8 cellular contexts compared by ENCODE assay signal in the genomic region with DNA sequence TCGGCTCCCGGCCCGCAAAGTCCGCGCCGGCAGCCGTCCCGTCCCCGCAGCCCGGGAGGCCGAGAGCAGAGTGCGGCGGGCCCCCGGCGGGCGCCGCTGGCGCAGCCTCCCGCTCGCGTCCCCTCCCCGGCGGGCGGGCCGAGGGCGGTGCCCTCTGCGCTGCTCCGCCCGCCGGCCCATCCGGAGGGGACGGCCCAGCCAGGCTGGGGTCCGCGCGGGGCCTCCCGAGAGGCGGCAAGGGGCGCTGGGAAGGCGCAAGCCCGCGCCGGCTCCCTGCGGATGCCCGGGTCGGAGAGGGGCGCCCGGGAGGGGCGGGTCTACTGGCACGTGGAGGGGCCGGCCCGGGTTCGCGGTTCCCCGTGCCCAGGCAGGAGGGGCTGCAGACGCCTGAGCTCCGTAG. TPM values are rescaled to one million over a fixed set of nuclear protein-coding genes. Genes with fewer than 3 reads are reported as not detected.
A peak's percentile ranks its signal among the peaks of the same experiment; 100 is the strongest.
DNase-seq lines count a peak whose midpoint lies in the region; ATAC-seq, FAIRE-seq and TF ChIP-seq lines count a peak whose summit lies in the region.

A gene (minus strand): TSS at position 74 of the 400 bp plus-strand sequence. CDS start 126 bp downstream, outside the sequence.
A gene (plus strand): TSS at position 179 of the 400 bp plus-strand sequence. CDS start 1,783 bp downstream, outside the sequence.

- H4K20me1 ChIP-seq in astrocyte (ENCODE audit: insufficient read depth, low read length), result peaks cover 17% of the 10 kb centered on the region

- H3K4me3 ChIP-seq in CD4-positive, CD25-positive, alpha-beta regulatory T cell (ENCODE audit: low read depth, low read length), result peak within 1 kb of the TSS; percentile 57
- H3K4me3 ChIP-seq in SJCRH30 (peak within 1 kb of the TSS; percentile 76), astrocyte (ENCODE audit: insufficient read depth, low read depth, low read length) (peak within 1 kb of the TSS; percentile 82), iPS DF 6.9 (ENCODE audit: low read length) (peak within 1 kb of the TSS; percentile 68)

- peaks cover 33% of the 10 kb centered on the region for H3K4me1 ChIP-seq in CD4-positive, CD25-positive, alpha-beta regulatory T cell (ENCODE audit: control insufficient read depth, insufficient read depth, low read length, poor library complexity, severe bottlenecking)
- H3K4me1 ChIP-seq in SJCRH30 (no peaks in the 10 kb centered on the region; the same call in 1 of the 2 replicates), astrocyte (ENCODE audit: insufficient read depth, low read length) (peaks cover 10% of the 10 kb centered on the region), iPS DF 6.9 (ENCODE audit: control insufficient read depth, insufficient read depth, low read length) (peaks cover 7% of the 10 kb centered on the region; the same call in 1 of the 2 replicates)

- peak within 1 kb of the TSS; percentile 97 to 99 (median 98) for H3K4me3 Mint-ChIP-seq in CD4-positive, CD25-positive, alpha-beta regulatory T cell
- H3K4me3 Mint-ChIP-seq in astrocyte (ENCODE audit: unreplicated experiment), result peak within 1 kb of the TSS; percentile 97

- H3K9me3 ChIP-seq in CD4-positive, CD25-positive, alpha-beta regulatory T cell (ENCODE audit: control insufficient read depth in 2 of 2, low read length in 2 of 2), result no peaks in the 10 kb centered on the region
- H3K9me3 ChIP-seq in SJCRH30 (replicated peaks) (no peaks in the 10 kb centered on the region), astrocyte (ENCODE audit: insufficient read depth, low read depth, low read length) (no peaks in the 10 kb centered on the region), iPS DF 6.9 (ENCODE audit: control insufficient read depth, insufficient read depth, low read length) (no peaks in the 10 kb centered on the region)

- peak within 1 kb of the TSS; percentile 93 to 97 (median 96) for H3K27ac Mint-ChIP-seq in CD4-positive, CD25-positive, alpha-beta regulatory T cell
- peak within 1 kb of the TSS; percentile 97 for H3K27ac Mint-ChIP-seq in astrocyte (ENCODE audit: unreplicated experiment)

- intact Hi-C loops in sciatic nerve (cut with DNase I), result no loop called here

- peaks cover 4 to 43% (median 29%) of the 10 kb centered on the region in 4 donors for H3K4me1 Mint-ChIP-seq in CD4-positive, CD25-positive, alpha-beta regulatory T cell
- peaks cover 16% of the 10 kb centered on the region for H3K4me1 Mint-ChIP-seq in astrocyte (ENCODE audit: low read depth, unreplicated experiment)

- no peaks in the 10 kb centered on the region for H3K27me3 ChIP-seq in CD4-positive, CD25-positive, alpha-beta regulatory T cell (ENCODE audit: control insufficient read depth, insufficient read depth, low read length)
- H3K27me3 ChIP-seq in SJCRH30, result no peaks in the 10 kb centered on the region
- no peaks in the 10 kb centered on the region for H3K27me3 ChIP-seq in astrocyte (ENCODE audit: insufficient read depth, low read length)
- H3K27me3 ChIP-seq in iPS DF 6.9 (ENCODE audit: control insufficient read depth, insufficient read depth, low read length), result no peaks in the 10 kb centered on the region

- peak; percentile 32 to 49 (median 43) for DNase-seq in CD4-positive, CD25-positive, alpha-beta regulatory T cell
- DNase-seq in HK-2 (ENCODE audit: unreplicated experiment), result peak; percentile 76
- DNase-seq in SJCRH30, result peak; percentile 62 to 73
- DNase-seq in astrocyte (ENCODE audit: low read depth), result no peak
- DNase-seq in iPS DF 6.9 (ENCODE audit: low read depth, low spot score), result no peak
- DNase-seq in sciatic nerve (ENCODE audit: low spot score), result no peak
- DNase-seq in cerebellar cortex (ENCODE audit: low spot score), result no peak

- H3K9ac ChIP-seq in astrocyte (ENCODE audit: low read length), result peak within 1 kb of the TSS; percentile 88

- H3K36me3 ChIP-seq in CD4-positive, CD25-positive, alpha-beta regulatory T cell (ENCODE audit: control insufficient read depth, insufficient read depth, low read length), result peaks cover under 1% of the 10 kb centered on the region
- H3K36me3 ChIP-seq in SJCRH30 (peaks cover 11% of the 10 kb centered on the region), astrocyte (ENCODE audit: insufficient read depth, low read length) (peaks cover 7% of the 10 kb centered on the region), iPS DF 6.9 (ENCODE audit: control insufficient read depth, insufficient read depth, low read length) (peaks cover 17% of the 10 kb centered on the region)

- no peak for TF ChIP-seq CTCF in astrocyte (IDR thresholded peaks at IDR 0.05; ENCODE audit: insufficient read depth, low read depth, low read length)

- no peak for FAIRE-seq in astrocyte (lab: Jason Lieb, UNC)

- peak within 1 kb of the TSS; percentile 84 for H3K27ac ChIP-seq in CD4-positive, CD25-positive, alpha-beta regulatory T cell (ENCODE audit: insufficient read depth, low read length, poor library complexity, severe bottlenecking)
- H3K27ac ChIP-seq in SJCRH30 (peak within 1 kb of the TSS; percentile 81), astrocyte (ENCODE audit: low read depth, low read length) (peak within 1 kb of the TSS; percentile 90), iPS DF 6.9 (ENCODE audit: low read length) (no peak within 1 kb of the TSS)

- ATAC-seq in CD4-positive, CD25-positive, alpha-beta regulatory T cell (ENCODE audit: low read depth in 2 of 2), result peak; percentile 19 to 26
- ATAC-seq in GM19324 (IDR thresholded peaks at IDR 0.05; ENCODE audit: low FRiP score, unreplicated experiment) (peak; percentile 43), sciatic nerve (peak; percentile 31)

- WGBS in iPS DF 6.9 (ENCODE audit: insufficient coverage, insufficient read length), result no CpG with 5 or more reads among the region's 56 CpGs

- peak within 1 kb of the TSS; percentile 92 for H3K4me2 ChIP-seq in astrocyte (ENCODE audit: low read length)

- no peaks in the 10 kb centered on the region for H3K9me3 Mint-ChIP-seq in CD4-positive, CD25-positive, alpha-beta regulatory T cell
- no peaks in the 10 kb centered on the region for H3K9me3 Mint-ChIP-seq in astrocyte (ENCODE audit: unreplicated experiment)

- H3K27me3 Mint-ChIP-seq in CD4-positive, CD25-positive, alpha-beta regulatory T cell, result peaks cover 6% of the 10 kb centered on the region
- H3K27me3 Mint-ChIP-seq in astrocyte (ENCODE audit: low read depth, unreplicated experiment), result no peaks in the 10 kb centered on the region

- peaks cover 6% of the 10 kb centered on the region for H3K36me3 Mint-ChIP-seq in CD4-positive, CD25-positive, alpha-beta regulatory T cell
- peaks cover 14% of the 10 kb centered on the region for H3K36me3 Mint-ChIP-seq in astrocyte (ENCODE audit: low read depth, unreplicated experiment)

- peaks cover 34% of the 10 kb centered on the region for H3K79me2 ChIP-seq in astrocyte (ENCODE audit: insufficient read depth, low read length)

- H2AFZ ChIP-seq in astrocyte (ENCODE audit: low read depth, low read length), result peak within 1 kb of the TSS; percentile 92

RNA-seq across cellular contexts. Expression of the first gene that starts in this region (rescaled TPM):
- total RNA-seq in CD4-positive, CD25-positive, alpha-beta regulatory T cell, result 4.7 TPM
- polyA plus RNA-seq in CD4-positive, CD25-positive, alpha-beta regulatory T cell, result under 1 TPM in 3 of 4 donors, not detected in 1; 0.30 to 0.59 (median 0.54) TPM
- total RNA-seq in SJCRH30 (2014; rRNA removed; shearing (Covaris generic)), result 4.1 and 5.5 TPM in 2 replicates
- 7.4 and 9.0 TPM in 2 replicates for total RNA-seq in astrocyte
- 24.5 TPM for total RNA-seq in sciatic nerve

RNA-seq across cellular contexts. Expression of the second gene that starts in this region (rescaled TPM):
- total RNA-seq in CD4-positive, CD25-positive, alpha-beta regulatory T cell, result 39.4 TPM
- polyA plus RNA-seq in CD4-positive, CD25-positive, alpha-beta regulatory T cell, result 10 to 100 TPM; 56.8 to 64.9 (median 60.3) TPM
- 86.8 and 91.6 TPM in 2 replicates for total RNA-seq in SJCRH30 (2014; rRNA removed; shearing (Covaris generic))
- total RNA-seq in astrocyte, result 63.2 and 70.3 TPM in 2 replicates
- total RNA-seq in sciatic nerve, result 57.8 TPM

Comparison
In these comparisons a context has a peak if more than half of its experiments do, and no peak if none do; other contexts are left out.
1. DNase-seq: peak in CD4-positive, CD25-positive, alpha-beta regulatory T cell (3 of 3), HK-2 (single experiment) and SJCRH30 (2 of 2); none in astrocyte (single experiment), iPS DF 6.9 (single experiment), sciatic nerve (single experiment) and cerebellar cortex (single experiment).
2. Peak in every context shown above with its lines, with median percentiles within 50 percentile points of each other: ATAC-seq and H3K4me3 ChIP-seq.